ENCODE assay signal across 24 cellular contexts in the genomic region with DNA sequence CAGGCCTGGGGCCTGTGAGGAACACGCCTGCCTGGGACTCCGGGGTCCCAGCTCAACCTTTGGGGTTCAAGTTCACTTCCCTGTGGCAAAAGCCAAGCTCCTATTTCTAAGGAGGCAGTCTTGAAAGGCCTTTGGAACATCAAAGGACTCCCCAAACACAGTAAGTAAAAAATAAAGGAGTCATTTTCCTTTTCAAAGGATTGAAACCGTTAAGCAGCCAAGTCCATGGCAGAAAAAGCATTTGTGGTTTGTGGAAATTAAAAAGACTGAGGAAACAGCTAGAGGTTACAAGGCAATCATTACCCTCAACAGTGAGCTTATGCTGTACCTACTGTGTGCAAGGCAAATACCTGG.
"Had no signal": no experiment of that assay in that cellular context is flagged by ENCODE, and none has a peak within 500 bp of the region (broad histone marks: within the 10 kb centered on the region; RNA-seq: fewer than 3 reads in every experiment).

No MANE protein-coding gene starts in this region.

- ATAC-seq: activated CD4-positive, alpha-beta T cell treated with anti-CD3 and anti-CD28 coated beads for 36 hours; activated T-cell treated with anti-CD3 and anti-CD28 coated beads, Interleukin-2, amount 50 U/mL, for 72 hours; foreskin keratinocyte; left lobe of liver; natural killer cell; pancreas; psoas muscle had no signal

- H3K4me3 Mint-ChIP-seq: activated B cell treated with CpG ODN at 0.5 μM for 24 hours; activated CD4-positive, alpha-beta T cell treated with anti-CD3 and anti-CD28 coated beads for 36 hours; activated naive CD4-positive, alpha-beta T cell treated with anti-CD3 and anti-CD28 coated beads for 36 hours; activated T-cell treated with anti-CD3 and anti-CD28 coated beads, Interleukin-2, amount 50 U/mL, for 72 hours; mesothelial cell of epicardium; natural killer cell had no signal

- H3K36me3 Mint-ChIP-seq: mesothelial cell of epicardium, natural killer cell had no signal

- H3K36me3 ChIP-seq: pancreas, right atrium auricular region, spleen, thoracic aorta, upper lobe of left lung had no signal

- H3K4me3 ChIP-seq: lung, pancreas, psoas muscle, right atrium auricular region, spleen, thoracic aorta, upper lobe of left lung had no signal

- H3K27me3 Mint-ChIP-seq: activated B cell treated with CpG ODN at 0.5 μM for 24 hours; activated CD4-positive, alpha-beta T cell treated with anti-CD3 and anti-CD28 coated beads for 36 hours had no signal

- H3K27me3 ChIP-seq: foreskin keratinocyte, pancreas, right atrium auricular region, spleen, upper lobe of left lung had no signal

- H3K4me1 ChIP-seq: foreskin keratinocyte, pancreas, psoas muscle, right atrium auricular region, spleen, upper lobe of left lung had no signal

- DNase-seq: activated B cell treated with CpG ODN at 0.5 μM for 24 hours; activated CD4-positive, alpha-beta T cell treated with anti-CD3 and anti-CD28 coated beads for 36 hours; activated CD4-positive, alpha-beta T cell treated with anti-CD3 and anti-CD28 coated beads, Interleukin-2, amount 50 U/mL, for 48 hours; activated effector memory CD4-positive, alpha-beta T cell treated with Interleukin-2 at 50 U/mL for 16 hours; activated naive CD4-positive, alpha-beta T cell treated with anti-CD3 and anti-CD28 coated beads for 36 hours; activated T-cell treated with anti-CD3 and anti-CD28 coated beads, Interleukin-2, amount 50 U/mL, for 72 hours; central memory CD4-positive, alpha-beta T cell; dermis blood vessel endothelial cell; effector CD8-positive, alpha-beta T cell; foreskin keratinocyte; kidney; natural killer cell; pancreas; psoas muscle; spleen; stimulated activated CD4-positive, alpha-beta T cell treated with anti-CD3 and anti-CD28 coated beads, Interleukin-4, amount 100 ng/mL, for 1 hour; stimulated activated naive CD4-positive, alpha-beta T cell; T-helper 1 cell; upper lobe of left lung had no signal

- H3K27ac ChIP-seq: foreskin keratinocyte, pancreas, psoas muscle, right atrium auricular region, spleen, thoracic aorta, upper lobe of left lung had no signal

- H3K27ac Mint-ChIP-seq: activated B cell treated with CpG ODN at 0.5 μM for 24 hours; activated CD4-positive, alpha-beta T cell treated with anti-CD3 and anti-CD28 coated beads for 36 hours; activated naive CD4-positive, alpha-beta T cell treated with anti-CD3 and anti-CD28 coated beads for 36 hours; activated T-cell treated with anti-CD3 and anti-CD28 coated beads, Interleukin-2, amount 50 U/mL, for 72 hours; mesothelial cell of epicardium; natural killer cell had no signal

- H3K9me3 Mint-ChIP-seq: activated naive CD4-positive, alpha-beta T cell treated with anti-CD3 and anti-CD28 coated beads for 36 hours; activated T-cell treated with anti-CD3 and anti-CD28 coated beads, Interleukin-2, amount 50 U/mL, for 72 hours; mesothelial cell of epicardium; natural killer cell had no signal

- H3K4me1 Mint-ChIP-seq: activated B cell treated with CpG ODN at 0.5 μM for 24 hours; activated CD4-positive, alpha-beta T cell treated with anti-CD3 and anti-CD28 coated beads for 36 hours; natural killer cell had no signal

- H3K9me3 ChIP-seq: pancreas, psoas muscle, right atrium auricular region, spleen, thoracic aorta, upper lobe of left lung had no signal
